ENCODE assay signal across 8 cellular contexts in genomic region chr1:153532769-153533599, GRCh38. TPM values are rescaled to one million over a fixed set of nuclear protein-coding genes. Genes with fewer than 3 reads are reported as not detected.
DNase-seq lines count a peak whose midpoint lies in the region; TF ChIP-seq lines count a peak whose summit lies in the region.

No MANE protein-coding gene starts in this region.

- TF ChIP-seq POLR2A in esophagus muscularis mucosa (IDR thresholded peaks at IDR 0.05; ENCODE audit: low read depth) = no peak

- H3K4me3 ChIP-seq in BLaER1 (no peak overlapping the region), esophagus muscularis mucosa (peak overlapping the region; percentile 70 to 91 (median 85)), mucosa of rectum (ENCODE audit: low read length in 2 of 2) (peak overlapping the region; percentile 95 to 98)

- DNase-seq in HUDEP-2 (lab: John Stamatoyannopoulos, UW; ENCODE audit: unreplicated experiment in 76 of 76) = peak in 74 of 76 experiments; percentile 19 to 90 (median 78)
- DNase-seq in OCI-M1 (lab: John Stamatoyannopoulos, UW) = peak; percentile 92
- DNase-seq in activated T-helper 1 cell treated with Interleukin-2 at 50 U/mL for 16 hours (ENCODE audit: low read depth) = peak; percentile 62
- peak; percentile 96 for DNase-seq in esophagus muscularis mucosa (ENCODE audit: extremely low spot score)
- peak; percentile 57 for DNase-seq in stimulated activated CD8-positive, alpha-beta memory T cell treated with anti-CD3 and anti-CD28 coated beads, Interleukin-4, amount 100 ng/mL, for 24 hours (ENCODE audit: low read depth)
- no peak for DNase-seq in KG1 (lab: John Stamatoyannopoulos, UW)

- H3K9ac ChIP-seq in BLaER1 (no peak overlapping the region), mucosa of rectum (ENCODE audit: low read depth in 1 of 2, low read length in 2 of 2) (peak overlapping the region; percentile 100)

- H3K36me3 ChIP-seq in BLaER1 (no peaks in the 10 kb centered on the region), esophagus muscularis mucosa (peaks cover 0 to 7% (median 3%) of the 10 kb centered on the region in 4 donors), mucosa of rectum (ENCODE audit: control insufficient read depth in 2 of 2, insufficient read depth in 2 of 2, low read length in 2 of 2) (peaks cover 0 to 3% of the 10 kb centered on the region in 2 donors)

- WGBS in esophagus muscularis mucosa = 29% methylated on average over 26 of the region's 34 CpGs

- intact Hi-C loops in esophagus muscularis mucosa (cut with DNase I) = loop anchor here (1.0 to 5.0 kb wide), 2 partner anchors 35 to 84 kb away; partner anchors contain the start of gene S100A14

- H3K27ac ChIP-seq in BLaER1 = no peak overlapping the region
- peak overlapping the region; percentile 96 to 99 (median 97) for H3K27ac ChIP-seq in esophagus muscularis mucosa (replicated peaks in 1 of 4)
- peak overlapping the region; percentile 99 to 100 for H3K27ac ChIP-seq in mucosa of rectum (ENCODE audit: low read depth in 2 of 2, low read length in 2 of 2)

- TF ChIP-seq EP300 in esophagus muscularis mucosa (IDR thresholded peaks at IDR 0.05) = no peak

- peaks cover 20% of the 10 kb centered on the region for H3K27me3 ChIP-seq in BLaER1
- no peaks in the 10 kb centered on the region for H3K27me3 ChIP-seq in esophagus muscularis mucosa
- no peaks in the 10 kb centered on the region for H3K27me3 ChIP-seq in mucosa of rectum (ENCODE audit: control insufficient read depth in 2 of 2, insufficient read depth in 2 of 2, low read length in 2 of 2)

- H3K4me1 ChIP-seq in BLaER1 (peaks cover 40% of the 10 kb centered on the region), esophagus muscularis mucosa (peaks cover 34 to 49% (median 47%) of the 10 kb centered on the region in 4 donors), mucosa of rectum (ENCODE audit: control insufficient read depth in 2 of 2, insufficient read depth in 2 of 2, low read length in 2 of 2) (peaks cover 56 to 59% of the 10 kb centered on the region in 2 donors)

- TF ChIP-seq CTCF in esophagus muscularis mucosa (IDR thresholded peaks at IDR 0.05) = peak; percentile 93 to 97 (median 95)

- no peaks in the 10 kb centered on the region for H3K9me3 ChIP-seq in BLaER1
- no peaks in the 10 kb centered on the region for H3K9me3 ChIP-seq in esophagus muscularis mucosa
- no peaks in the 10 kb centered on the region for H3K9me3 ChIP-seq in mucosa of rectum (ENCODE audit: control insufficient read depth in 2 of 2, low read length in 2 of 2)

- peak overlapping the region; percentile 58 for H3K4me2 ChIP-seq in BLaER1

- no peaks in the 10 kb centered on the region for H4K20me1 ChIP-seq in BLaER1

RNA-seq across cellular contexts. Expression of gene S100A6, which starts 2.8 kb away (rescaled TPM):
- total RNA-seq in esophagus muscularis mucosa = 100 to 1,000 TPM; 432 to 759 (median 607) TPM

RNA-seq across cellular contexts. Expression of gene S100A5, which starts 7.8 kb away (rescaled TPM):
- total RNA-seq in esophagus muscularis mucosa = under 1 TPM in 1 of 4 donors, not detected in 3; 0.98 TPM

RNA-seq across cellular contexts. Expression of gene S100A4, which starts 12.6 kb away (rescaled TPM):
- 100 to 1,000 TPM; 154 to 362 (median 273) TPM for total RNA-seq in esophagus muscularis mucosa

RNA-seq across cellular contexts. Expression of gene S100A3, which starts 16.1 kb away (rescaled TPM):
- 1 to 10 TPM in 3 of 4 donors, not detected in 1; 2.1 to 4.2 (median 2.7) TPM for total RNA-seq in esophagus muscularis mucosa

RNA-seq across cellular contexts. Expression of gene S100A2, which starts 32.7 kb away (rescaled TPM):
- total RNA-seq in esophagus muscularis mucosa = under 1 TPM in 2 of 4 donors, not detected in 2; 0.34 to 0.71 TPM
